8 cellular contexts compared by ENCODE assay signal in the genomic region with DNA sequence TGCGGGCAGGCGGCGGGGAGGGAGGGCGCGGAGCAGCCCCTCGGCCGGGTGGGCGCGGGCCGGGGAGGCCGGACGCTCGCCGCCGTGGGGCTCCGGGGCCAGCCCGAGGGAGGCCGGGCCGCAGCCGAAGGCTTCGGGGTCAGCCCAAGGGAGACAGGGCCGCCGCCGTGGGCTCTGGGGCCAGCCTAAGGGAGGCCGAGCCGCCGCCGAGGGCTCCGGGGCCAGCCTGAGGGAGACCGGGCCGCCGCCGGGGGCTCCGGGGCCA. TPM values are rescaled to one million over a fixed set of nuclear protein-coding genes. Genes with fewer than 3 reads are reported as not detected.
A peak's percentile ranks its signal among the peaks of the same experiment; 100 is the strongest.
DNase-seq lines count a peak whose midpoint lies in the region; ATAC-seq, FAIRE-seq and TF ChIP-seq lines count a peak whose summit lies in the region.

No MANE protein-coding gene starts in this region.

- H3K9me3 Mint-ChIP-seq in CD4-positive, alpha-beta memory T cell: no peaks in the 10 kb centered on the region

- no CpG with 5 or more reads among the region's 34 CpGs for WGBS in neuronal stem cell (ENCODE audit: extremely low coverage in 2 of 2, insufficient read length in 2 of 2, insufficient replicate concordance in 1 of 2), 2 donors

- H2BK12ac ChIP-seq in neuronal stem cell (ENCODE audit: low read length): no peak overlapping the region

- no peaks in the 10 kb centered on the region for H3K27me3 ChIP-seq in CD4-positive, alpha-beta memory T cell (ENCODE audit: insufficient read depth, low read length)
- H3K27me3 ChIP-seq in Karpas-422 (ENCODE audit: low read length) (no peaks in the 10 kb centered on the region), neuronal stem cell (ENCODE audit: control insufficient read depth in 3 of 3, insufficient read depth in 3 of 3, low read depth in 1 of 3, low read length in 3 of 3) (peaks cover 0 to 18% (median 0%) of the 10 kb centered on the region in 3 experiments)

- no peak overlapping the region for H3K27ac Mint-ChIP-seq in CD4-positive, alpha-beta memory T cell

- H3K4me2 ChIP-seq in Karpas-422 (ENCODE audit: low read depth, low read length, poor library complexity, severe bottlenecking): peak overlapping the region; percentile 73
- H3K4me2 ChIP-seq in neuronal stem cell (ENCODE audit: insufficient read depth, low read length, poor library complexity, severe bottlenecking): peak overlapping the region; percentile 43

- H2BK15ac ChIP-seq in neuronal stem cell (ENCODE audit: low read length): peak overlapping the region; percentile 76

- H3K4me1 ChIP-seq in CD4-positive, alpha-beta memory T cell (ENCODE audit: insufficient read depth, low read length): peaks cover 43% of the 10 kb centered on the region
- H3K4me1 ChIP-seq in Karpas-422 (ENCODE audit: low read length): peaks cover 47% of the 10 kb centered on the region
- peaks cover 17 to 35% of the 10 kb centered on the region in 2 donors for H3K4me1 ChIP-seq in neuronal stem cell (ENCODE audit: control insufficient read depth in 2 of 2, insufficient read depth in 1 of 2, low read depth in 1 of 2, low read length in 2 of 2)

- H4K20me1 ChIP-seq in Karpas-422 (ENCODE audit: insufficient read depth, low read depth, low read length): peaks cover 7% of the 10 kb centered on the region; the same call in 1 of the 2 replicates

- peak overlapping the region in 1 of 2 donors; percentile 71 for H3K4me3 ChIP-seq in CD4-positive, alpha-beta memory T cell (ENCODE audit: low read length in 2 of 2)
- H3K4me3 ChIP-seq in Karpas-422 (ENCODE audit: low read length) (peak overlapping the region; percentile 94), epithelial cell of esophagus (ENCODE audit: low read length) (peak overlapping the region; percentile 74), neuronal stem cell (ENCODE audit: low read length in 2 of 2) (peak overlapping the region; percentile 95 to 99)

- no peaks in the 10 kb centered on the region for H3K9me3 ChIP-seq in CD4-positive, alpha-beta memory T cell (ENCODE audit: control insufficient read depth in 1 of 2, low read length in 2 of 2)
- H3K9me3 ChIP-seq in Karpas-422 (ENCODE audit: low read length) (no peaks in the 10 kb centered on the region), neuronal stem cell (replicated peaks in 1 of 2; ENCODE audit: control insufficient read depth in 2 of 2, insufficient read depth in 1 of 2, low read depth in 1 of 2, low read length in 2 of 2) (no peaks in the 10 kb centered on the region)

- H3K18ac ChIP-seq in neuronal stem cell (ENCODE audit: low read length): peak overlapping the region; percentile 98

- H3K36me3 Mint-ChIP-seq in CD4-positive, alpha-beta memory T cell: peaks cover 7 to 12% of the 10 kb centered on the region in 2 donors

- CTCF ChIA-PET in CD4-positive, alpha-beta memory T cell (lab: Charles Lee; ENCODE audit: partially characterized antibody): interaction anchor here (1.3 to 5.3 kb wide), 2 partner anchors 63 to 91 kb away, joined by 3 to 39 read pairs; no protein-coding TSS in a partner anchor

- peak overlapping the region; percentile 93 for H2BK120ac ChIP-seq in neuronal stem cell (ENCODE audit: low read depth, low read length)

- no peak for TF ChIP-seq CTCF in epithelial cell of esophagus (IDR thresholded peaks at IDR 0.05; ENCODE audit: insufficient read depth, low read depth, low read length, missing control alignments)

- POLR2A ChIA-PET in CD4-positive, alpha-beta memory T cell (lab: Charles Lee; ENCODE audit: partially characterized antibody): interaction anchor here (0.7 to 3.5 kb wide), 10 partner anchors 62 to 285 kb away, joined by 3 to 17 read pairs (median 7); partner anchors contain the start of genes BLOC1S4, GRPEL1, MRFAP1 and MRFAP1L1

- peak overlapping the region; percentile 45 for H4K8ac ChIP-seq in neuronal stem cell (ENCODE audit: low read depth, low read length)

- H3K14ac ChIP-seq in neuronal stem cell (ENCODE audit: low read length): no peak overlapping the region

- DNase-seq in CD4-positive, alpha-beta memory T cell: no peak
- no peak for DNase-seq in Karpas-422
- no peak for DNase-seq in epithelial cell of esophagus (ENCODE audit: low read depth)
- DNase-seq in neuronal stem cell (ENCODE audit: low spot score): no peak
- no peak for DNase-seq in stimulated activated CD4-positive, alpha-beta T cell treated with anti-CD3 and anti-CD28 coated beads, Interleukin-4, amount 100 ng/mL, for 1 hour
- DNase-seq in germinal center (ENCODE audit: low spot score): no peak
- no peak for DNase-seq in GM19239 (ENCODE audit: insufficient read length, low spot score)

- intact Hi-C loops in CD4-positive, alpha-beta memory T cell (cut with micrococcal nuclease): loop anchor here (1.0 to 5.0 kb wide), 10 partner anchors 62 to 286 kb away; partner anchors contain the start of genes BLOC1S4, GRPEL1, MRFAP1 and MRFAP1L1

- H3K27ac ChIP-seq in CD4-positive, alpha-beta memory T cell (ENCODE audit: low read depth, low read length): peak overlapping the region; percentile 96
- peak overlapping the region; percentile 71 for H3K27ac ChIP-seq in Karpas-422 (ENCODE audit: low read length)
- H3K27ac ChIP-seq in neuronal stem cell (replicated peaks; ENCODE audit: low read length): peak overlapping the region; percentile 89

- H3K79me2 ChIP-seq in Karpas-422 (ENCODE audit: low read length): peaks cover 45% of the 10 kb centered on the region

- peaks cover 28 to 60% (median 44%) of the 10 kb centered on the region in 4 donors for H3K4me1 Mint-ChIP-seq in CD4-positive, alpha-beta memory T cell

- H3K9ac ChIP-seq in Karpas-422 (ENCODE audit: low read length): peak overlapping the region; percentile 93
- H3K9ac ChIP-seq in neuronal stem cell (ENCODE audit: low read depth, low read length, poor library complexity): peak overlapping the region; percentile 98

- H2AFZ ChIP-seq in Karpas-422 (ENCODE audit: low read length) (no peak overlapping the region), neuronal stem cell (ENCODE audit: low read length) (peak overlapping the region; percentile 85)

- H2AK5ac ChIP-seq in neuronal stem cell (ENCODE audit: low read depth, low read length): peak overlapping the region; percentile 98

- peak overlapping the region; percentile 92 for H3K23ac ChIP-seq in neuronal stem cell (ENCODE audit: low read depth, low read length, poor library complexity)

- H2BK5ac ChIP-seq in neuronal stem cell (ENCODE audit: low read length): peak overlapping the region; percentile 96

- peaks cover 4% of the 10 kb centered on the region for H3K79me1 ChIP-seq in neuronal stem cell (ENCODE audit: low read depth, low read length)

- FAIRE-seq in GM19239 (lab: Jason Lieb, UNC): no peak

- ATAC-seq in GM19324 (IDR thresholded peaks at IDR 0.05; ENCODE audit: low FRiP score, unreplicated experiment): no peak

- peak overlapping the region; percentile 86 for H4K91ac ChIP-seq in neuronal stem cell (ENCODE audit: low read depth, low read length, poor library complexity)

- H3K27me3 Mint-ChIP-seq in CD4-positive, alpha-beta memory T cell: no peaks in the 10 kb centered on the region

- peak overlapping the region; percentile 90 for H3K4ac ChIP-seq in neuronal stem cell (ENCODE audit: low read length)

- no peak overlapping the region for H3K4me3 Mint-ChIP-seq in CD4-positive, alpha-beta memory T cell

- H3K9me2 ChIP-seq in Karpas-422 (replicated peaks; ENCODE audit: insufficient read depth, low read length): no peaks in the 10 kb centered on the region

- no peaks in the 10 kb centered on the region for H3K36me3 ChIP-seq in CD4-positive, alpha-beta memory T cell (ENCODE audit: insufficient read depth, low read length)
- peaks cover 4% of the 10 kb centered on the region; the same call in 1 of the 2 replicates for H3K36me3 ChIP-seq in Karpas-422 (ENCODE audit: insufficient read depth, low read length)
- H3K36me3 ChIP-seq in neuronal stem cell (replicated peaks in 1 of 2; ENCODE audit: control insufficient read depth in 2 of 2, insufficient read depth in 2 of 2, low read length in 2 of 2): peaks cover 2 to 28% of the 10 kb centered on the region in 2 donors

RNA-seq across cellular contexts. Expression of gene KIAA0232, which starts 0.3 kb away (rescaled TPM):
- total RNA-seq in CD4-positive, alpha-beta memory T cell: 10 to 100 TPM; 22.1 to 24.0 TPM
- 1 to 10 TPM; 6.8 to 9.9 TPM for polyA plus RNA-seq in CD4-positive, alpha-beta memory T cell
- 10.9 and 11.8 TPM in 2 replicates for total RNA-seq in Karpas-422 (2014; rRNA removed; shearing (Covaris generic); ENCODE audit: low replicate concordance)
- polyA plus RNA-seq in neuronal stem cell (2013, experiment 1 of 2): 19.1 TPM
- 19.2 TPM for polyA plus RNA-seq in neuronal stem cell (2013, experiment 2 of 2)
